Comparison of ENCODE assay signal across 17 cellular contexts in genomic region chr17:58242171-58242784, GRCh38. TPM values are rescaled to one million over a fixed set of nuclear protein-coding genes. Genes with fewer than 3 reads are reported as not detected.
DNase-seq lines count a peak whose midpoint lies in the region; ATAC-seq and TF ChIP-seq lines count a peak whose summit lies in the region.
"Had no signal": no experiment of that assay in that cellular context is flagged by ENCODE, and none has a peak within 500 bp of the region (broad histone marks: within the 10 kb centered on the region; RNA-seq: fewer than 3 reads in every experiment).

No MANE protein-coding gene starts in this region.

- peaks cover 11% of the 10 kb centered on the region; the same call in 1 of the 2 replicates for H3K27me3 ChIP-seq in GM23338 (ENCODE audit: insufficient read depth)

- no peak overlapping the region for H3K27ac Mint-ChIP-seq in activated T-cell treated with anti-CD3 and anti-CD28 coated beads, Interleukin-2, amount 50 U/mL, for 24 hours
- H3K27ac Mint-ChIP-seq in GM23338 (no peak overlapping the region), osteocyte (ENCODE audit: unreplicated experiment) (no peak overlapping the region)
- no peak overlapping the region for H3K27ac Mint-ChIP-seq in activated CD8-positive, alpha-beta T cell treated with anti-CD3 and anti-CD28 coated beads for 36 hours
- H3K27ac Mint-ChIP-seq: activated naive CD8-positive, alpha-beta T cell had no signal

- no peaks in the 10 kb centered on the region for H3K36me3 Mint-ChIP-seq in activated T-cell treated with anti-CD3 and anti-CD28 coated beads, Interleukin-2, amount 50 U/mL, for 24 hours (ENCODE audit: low read depth)
- H3K36me3 Mint-ChIP-seq in GM23338 (ENCODE audit: low read depth) (no peaks in the 10 kb centered on the region; the same call in 2 of the 3 replicates), osteocyte (ENCODE audit: unreplicated experiment) (no peaks in the 10 kb centered on the region)
- no peaks in the 10 kb centered on the region for H3K36me3 Mint-ChIP-seq in activated CD8-positive, alpha-beta T cell treated with anti-CD3 and anti-CD28 coated beads for 36 hours (ENCODE audit: low read depth)
- H3K36me3 Mint-ChIP-seq: activated naive CD8-positive, alpha-beta T cell had no signal

- no peak overlapping the region for H3K4me2 ChIP-seq in GM23338

- no peaks in the 10 kb centered on the region for H3K9me3 Mint-ChIP-seq in activated T-cell treated with anti-CD3 and anti-CD28 coated beads, Interleukin-2, amount 50 U/mL, for 24 hours
- no peaks in the 10 kb centered on the region for H3K9me3 Mint-ChIP-seq in GM23338
- no peaks in the 10 kb centered on the region for H3K9me3 Mint-ChIP-seq in activated CD8-positive, alpha-beta T cell treated with anti-CD3 and anti-CD28 coated beads for 36 hours
- no peaks in the 10 kb centered on the region for H3K9me3 Mint-ChIP-seq in osteocyte (ENCODE audit: unreplicated experiment)

- H3K27me3 Mint-ChIP-seq in activated T-cell treated with anti-CD3 and anti-CD28 coated beads, Interleukin-2, amount 50 U/mL, for 24 hours: peaks cover 60% of the 10 kb centered on the region
- H3K27me3 Mint-ChIP-seq in GM23338 (ENCODE audit: insufficient read depth, low read depth, poor library complexity) (peaks cover 20% of the 10 kb centered on the region), osteocyte (ENCODE audit: unreplicated experiment) (peaks cover 48% of the 10 kb centered on the region)
- H3K27me3 Mint-ChIP-seq in activated CD8-positive, alpha-beta T cell treated with anti-CD3 and anti-CD28 coated beads for 36 hours: peaks cover 34% of the 10 kb centered on the region

- H3F3A ChIP-seq in GM23338 (replicated peaks; ENCODE audit: low read depth): no peaks in the 10 kb centered on the region

- no peak overlapping the region for H3K27ac ChIP-seq in GM23338 (ENCODE audit: low read depth)
- H3K27ac ChIP-seq: cardiac muscle cell, thoracic aorta had no signal

- CTCF ChIA-PET in activated CD8-positive, alpha-beta T cell treated with anti-CD3 and anti-CD28 coated beads for 36 hours (lab: Charles Lee): interaction anchor here (1.0 to 1.5 kb wide), 3 partner anchors 7 to 42 kb away, joined by 3 to 5 read pairs (median 3); no protein-coding TSS in a partner anchor

- DNase-seq in activated T-cell treated with anti-CD3 and anti-CD28 coated beads, Interleukin-2, amount 50 U/mL, for 48 hours: peak; percentile 49 to 59
- DNase-seq in activated T-cell treated with anti-CD3 and anti-CD28 coated beads, Interleukin-2, amount 50 U/mL, for 24 hours: no peak
- DNase-seq in GM23338 (ENCODE audit: low spot score): peak; percentile 48
- DNase-seq in activated CD8-positive, alpha-beta T cell treated with anti-CD3 and anti-CD28 coated beads for 36 hours: peak; percentile 29
- DNase-seq in osteocyte (ENCODE audit: extremely low spot score, unreplicated experiment): peak; percentile 62
- no peak for DNase-seq in SKM-1 (lab: John Stamatoyannopoulos, UW; ENCODE audit: unreplicated experiment)
- DNase-seq: effector CD4-positive, alpha-beta T cell; HCEC 1CT; NCI-H187; NCI-H774 had no signal

- ATAC-seq in GM23338 (peak; percentile 91), GM19035 (IDR thresholded peaks at IDR 0.05; ENCODE audit: unreplicated experiment) (no peak), HG03280 (IDR thresholded peaks at IDR 0.05; ENCODE audit: unreplicated experiment) (no peak)
- peak; percentile 72 for ATAC-seq in activated CD8-positive, alpha-beta T cell treated with anti-CD3 and anti-CD28 coated beads for 36 hours

- no peaks in the 10 kb centered on the region for H4K20me1 ChIP-seq in GM23338 (replicated peaks; ENCODE audit: insufficient read depth)

- no peak overlapping the region for H3K4me3 ChIP-seq in GM23338
- H3K4me3 ChIP-seq: cardiac muscle cell, thoracic aorta had no signal

- POLR2A ChIA-PET in activated CD8-positive, alpha-beta T cell treated with anti-CD3 and anti-CD28 coated beads for 36 hours (lab: Charles Lee): interaction anchor here (1.3 kb wide), 2 partner anchors 11 to 22 kb away, joined by 3 to 4 read pairs; no protein-coding TSS in a partner anchor

- TF ChIP-seq CTCF in GM23338 (conservative IDR thresholded peaks at IDR 0.05; ENCODE audit: low read depth in 2 of 2) (0 out of 4 replicates have a peak, but pooled peaks of 1 of the 2 experiments have one; percentile 27), osteocyte (IDR thresholded peaks at IDR 0.05) (no peak)
- no peak for TF ChIP-seq CTCF in activated CD8-positive, alpha-beta T cell treated with anti-CD3 and anti-CD28 coated beads for 36 hours (IDR thresholded peaks at IDR 0.05)

- no peaks in the 10 kb centered on the region for H3K79me2 ChIP-seq in GM23338 (replicated peaks; ENCODE audit: insufficient read depth)

- H3K4me1 Mint-ChIP-seq in activated T-cell treated with anti-CD3 and anti-CD28 coated beads, Interleukin-2, amount 50 U/mL, for 24 hours (ENCODE audit: low read depth): peaks cover 7% of the 10 kb centered on the region
- H3K4me1 Mint-ChIP-seq in GM23338 (peaks cover 16% of the 10 kb centered on the region), osteocyte (ENCODE audit: unreplicated experiment) (no peaks in the 10 kb centered on the region)
- peaks cover 3% of the 10 kb centered on the region for H3K4me1 Mint-ChIP-seq in activated CD8-positive, alpha-beta T cell treated with anti-CD3 and anti-CD28 coated beads for 36 hours (ENCODE audit: low read depth)

- 0 out of 2 replicates have a peak overlapping the region, but pooled peaks have one; percentile 43 for H2AFZ ChIP-seq in GM23338

- no peaks in the 10 kb centered on the region for H3K36me3 ChIP-seq in GM23338 (ENCODE audit: insufficient read depth)
- H3K36me3 ChIP-seq: cardiac muscle cell, thoracic aorta had no signal

- no peaks in the 10 kb centered on the region for H3K4me1 ChIP-seq in GM23338 (ENCODE audit: insufficient read depth)

- H3K9me2 ChIP-seq in GM23338 (ENCODE audit: insufficient read depth): no peaks in the 10 kb centered on the region

- H3K4me3 Mint-ChIP-seq in activated T-cell treated with anti-CD3 and anti-CD28 coated beads, Interleukin-2, amount 50 U/mL, for 24 hours: no peak overlapping the region
- H3K4me3 Mint-ChIP-seq in GM23338: no peak overlapping the region
- no peak overlapping the region for H3K4me3 Mint-ChIP-seq in activated CD8-positive, alpha-beta T cell treated with anti-CD3 and anti-CD28 coated beads for 36 hours
- H3K4me3 Mint-ChIP-seq in osteocyte (ENCODE audit: unreplicated experiment): no peak overlapping the region
- H3K4me3 Mint-ChIP-seq: activated naive CD8-positive, alpha-beta T cell had no signal

- intact Hi-C loops in activated CD8-positive, alpha-beta T cell treated with anti-CD3 and anti-CD28 coated beads for 36 hours (cut with micrococcal nuclease): no loop called here

TF ChIP-seq in GM23338, 12 proteins besides CTCF, POLR2A, EP300 and RAD21 (continues in another document):
- TF ChIP-seq CREB1 (CRISPR knock-in tag; IDR thresholded peaks at IDR 0.05; ENCODE audit: low read depth): no peak
- no peak for TF ChIP-seq ZNF331 (CRISPR knock-in tag; IDR thresholded peaks at IDR 0.05; ENCODE audit: low read depth)
- no peak for TF ChIP-seq REST (IDR thresholded peaks at IDR 0.05; ENCODE audit: unreplicated experiment)
- TF ChIP-seq POLR2AphosphoS5 (IDR thresholded peaks at IDR 0.05; ENCODE audit: low read depth): no peak
- TF ChIP-seq EZH2phosphoT487 (IDR thresholded peaks at IDR 0.05; ENCODE audit: unreplicated experiment): no peak
- TF ChIP-seq EZH2 (IDR thresholded peaks at IDR 0.05; ENCODE audit: low read depth, unreplicated experiment): no peak
- TF ChIP-seq JUNB (IDR thresholded peaks at IDR 0.05; ENCODE audit: unreplicated experiment): no peak

RNA-seq across cellular contexts. Expression of gene LPO, which starts 3.9 kb away (rescaled TPM):
- 0.35 and 0.62 TPM in 2 replicates for total RNA-seq in GM23338 (2014; rRNA removed; shearing (Covaris generic))
- 0.13 and 0.50 TPM in 2 replicates for polyA plus RNA-seq in GM23338 (2016; fragmentation: Nextera tagmentation; extraction: Ambion mirVana)
- not detected for total RNA-seq in activated CD8-positive, alpha-beta T cell treated with anti-CD3 and anti-CD28 coated beads for 36 hours
- total RNA-seq in osteocyte: not detected in 2 replicates
- total RNA-seq: cardiac muscle cell, G401, HT-29, thoracic aorta had no signal
- polyA plus RNA-seq: cardiac muscle cell had no signal

RNA-seq across cellular contexts. Expression of gene MKS1, which starts 23.2 kb away (rescaled TPM):
- 17.4 and 21.6 TPM in 2 replicates for total RNA-seq in GM23338 (2014; rRNA removed; shearing (Covaris generic))
- 11.9 and 14.0 TPM in 2 replicates for polyA plus RNA-seq in GM23338 (2016; fragmentation: Nextera tagmentation; extraction: Ambion mirVana)
- 10 to 100 TPM; 20.7 to 24.8 TPM for total RNA-seq in activated CD8-positive, alpha-beta T cell treated with anti-CD3 and anti-CD28 coated beads for 36 hours
- 21.5 and 24.1 TPM in 2 replicates for total RNA-seq in osteocyte

RNA-seq across cellular contexts. Expression of gene MPO, which starts 38.5 kb away (rescaled TPM):
- 0.12 TPM in 1 of 2 replicates, not detected in the other for total RNA-seq in GM23338 (2014; rRNA removed; shearing (Covaris generic))
- 0.08 TPM in 1 of 2 replicates, not detected in the other for polyA plus RNA-seq in GM23338 (2016; fragmentation: Nextera tagmentation; extraction: Ambion mirVana)
- total RNA-seq in activated CD8-positive, alpha-beta T cell treated with anti-CD3 and anti-CD28 coated beads for 36 hours: not detected
- total RNA-seq in osteocyte: not detected in 2 replicates
- total RNA-seq: cardiac muscle cell, G401, HT-29 had no signal
- polyA plus RNA-seq: cardiac muscle cell had no signal

RNA-seq across cellular contexts. Expression of gene EPX, which starts 49.8 kb away (rescaled TPM):
- total RNA-seq in GM23338 (2014; rRNA removed; shearing (Covaris generic)): 0.10 TPM in 1 of 2 replicates, not detected in the other
- polyA plus RNA-seq in GM23338 (2016; fragmentation: Nextera tagmentation; extraction: Ambion mirVana): not detected in 2 replicates
- not detected for total RNA-seq in activated CD8-positive, alpha-beta T cell treated with anti-CD3 and anti-CD28 coated beads for 36 hours
- not detected in 2 replicates for total RNA-seq in osteocyte
- total RNA-seq: cardiac muscle cell, G401, HT-29, thoracic aorta had no signal
- polyA plus RNA-seq: cardiac muscle cell had no signal

Comparison
In these comparisons a context has a peak if more than half of its experiments do, and no peak if none do; other contexts are left out.
1. DNase-seq: peak in activated T-cell treated with anti-CD3 and anti-CD28 coated beads, Interleukin-2, amount 50 U/mL, for 48 hours (2 of 2), GM23338 (single experiment), activated CD8-positive, alpha-beta T cell treated with anti-CD3 and anti-CD28 coated beads for 36 hours (single experiment) and osteocyte (single experiment); none in activated T-cell treated with anti-CD3 and anti-CD28 coated beads, Interleukin-2, amount 50 U/mL, for 24 hours (single experiment) and SKM-1 (single experiment).
2. ATAC-seq: peak in GM23338 (single experiment) and activated CD8-positive, alpha-beta T cell treated with anti-CD3 and anti-CD28 coated beads for 36 hours (single experiment); none in GM19035 (single experiment) and HG03280 (single experiment).